In the genomic region with DNA sequence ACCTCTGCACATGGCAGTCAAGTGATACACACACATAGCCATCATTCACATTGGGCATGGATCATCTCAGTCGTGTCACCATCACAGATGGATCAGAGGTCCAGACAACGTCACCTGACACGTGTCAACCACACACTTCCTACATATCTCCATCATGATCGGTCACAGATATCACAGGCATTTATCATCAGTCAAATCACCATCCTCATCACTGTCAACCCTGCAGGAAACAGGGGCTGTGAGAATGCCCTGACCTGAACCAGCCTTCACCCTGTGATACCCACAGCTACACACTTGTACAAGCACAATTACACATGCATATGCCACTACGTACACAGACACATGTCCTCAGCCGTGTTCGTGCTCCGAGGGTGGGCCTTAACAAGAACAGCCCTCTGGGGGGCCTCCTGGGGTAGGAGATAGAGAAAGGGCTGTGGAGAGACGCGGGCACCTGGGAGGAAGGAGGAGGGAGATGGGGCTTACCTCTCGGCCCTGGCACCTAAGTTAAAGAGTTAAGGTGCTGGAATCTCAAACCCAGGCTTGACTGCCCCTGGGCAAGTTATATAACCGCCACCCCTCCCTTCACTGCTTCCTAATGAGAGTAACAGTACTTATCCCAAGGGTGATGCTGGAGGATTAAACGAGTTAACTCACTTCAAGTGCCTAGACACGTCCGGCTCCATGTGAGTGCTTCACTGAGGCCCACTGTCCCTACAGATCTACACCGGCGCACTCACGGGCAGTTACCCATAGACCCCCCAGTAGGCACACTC, we compare ENCODE assay signal across 8 cellular contexts. TPM values are rescaled to one million over a fixed set of nuclear protein-coding genes. Genes with fewer than 3 reads are reported as not detected.
A peak's percentile ranks its signal among the peaks of the same experiment; 100 is the strongest.
DNase-seq lines count a peak whose midpoint lies in the region; ATAC-seq, FAIRE-seq and TF ChIP-seq lines count a peak whose summit lies in the region.

No MANE protein-coding gene starts in this region.

- peak overlapping the region; percentile 78 for H3K27ac Mint-ChIP-seq in activated CD4-positive, alpha-beta memory T cell treated with anti-CD3 and anti-CD28 coated beads for 36 hours

- peak overlapping the region; percentile 51 for H3K4me3 ChIP-seq in AG09309 (ENCODE audit: control insufficient read depth, low read depth, low read length)
- H3K4me3 ChIP-seq in HFF-Myc (replicated peaks; ENCODE audit: low read depth, low read length), result peak overlapping the region; percentile 94
- H3K4me3 ChIP-seq in psoas muscle, result peak overlapping the region; percentile 88

- no peaks in the 10 kb centered on the region for H3K9me3 Mint-ChIP-seq in activated CD4-positive, alpha-beta memory T cell treated with anti-CD3 and anti-CD28 coated beads for 36 hours

- POLR2A ChIA-PET in activated CD4-positive, alpha-beta memory T cell treated with anti-CD3 and anti-CD28 coated beads for 36 hours (lab: Charles Lee), result interaction anchor here (0.8 kb wide), 1 partner anchor 102 kb away, joined by 3 read pairs; no protein-coding TSS in a partner anchor

- H3K27me3 ChIP-seq in psoas muscle (ENCODE audit: insufficient read depth in 3 of 3, low read length in 2 of 3), result no peaks in the 10 kb centered on the region

- DNase-seq in AG09309 (ENCODE audit: low read depth) (no peak), HFF-Myc (ENCODE audit: extremely low read depth, low read depth) (no peak), fibroblast of peridontal ligament (ENCODE audit: extremely low read depth) (peak; percentile 41), psoas muscle (no peak), frontal cortex (ENCODE audit: low spot score in 2 of 2) (no peak), SHP77 (lab: John Stamatoyannopoulos, UW) (no peak), GM19240 (ENCODE audit: insufficient read length, low spot score) (no peak)
- DNase-seq in activated CD4-positive, alpha-beta memory T cell treated with anti-CD3 and anti-CD28 coated beads for 36 hours, result peak; percentile 62

- H3K4me1 Mint-ChIP-seq in activated CD4-positive, alpha-beta memory T cell treated with anti-CD3 and anti-CD28 coated beads for 36 hours (ENCODE audit: low read depth), result peaks cover 18% of the 10 kb centered on the region

- FAIRE-seq in frontal cortex (lab: Jason Lieb, UNC), result no peak

- TF ChIP-seq CTCF in AG09309 (IDR thresholded peaks at IDR 0.05; ENCODE audit: control insufficient read depth, insufficient read depth, low read depth, low read length, missing control alignments) (no peak), HFF-Myc (IDR thresholded peaks at IDR 0.05; ENCODE audit: low read depth, low read length, missing control alignments) (no peak), psoas muscle (IDR thresholded peaks at IDR 0.05) (no peak)

- H3K9me3 ChIP-seq in psoas muscle, result no peaks in the 10 kb centered on the region

- peaks cover 51% of the 10 kb centered on the region for H3K4me1 ChIP-seq in psoas muscle

- CTCF ChIA-PET in activated CD4-positive, alpha-beta memory T cell treated with anti-CD3 and anti-CD28 coated beads for 36 hours (lab: Charles Lee), result interaction anchor here (0.7 to 1.3 kb wide), 4 partner anchors 26 to 420 kb away, joined by 3 to 4 read pairs (median 3); no protein-coding TSS in a partner anchor

- peak overlapping the region; percentile 91 for H3K27ac ChIP-seq in psoas muscle

- ATAC-seq in psoas muscle, result peak in 3 of 4 donors; percentile 0 to 20 (median 15)

- intact Hi-C loops in activated CD4-positive, alpha-beta memory T cell treated with anti-CD3 and anti-CD28 coated beads for 36 hours (cut with micrococcal nuclease), result no loop called here
- intact Hi-C loops in psoas muscle (cut with DNase I), result loop anchor here in 1 of 2 donors (2.0 kb wide), 1 partner anchor 19 kb away; no protein-coding TSS in a partner anchor

- peak overlapping the region; percentile 99 for H3K4me3 Mint-ChIP-seq in activated CD4-positive, alpha-beta memory T cell treated with anti-CD3 and anti-CD28 coated beads for 36 hours

- H3K27me3 Mint-ChIP-seq in activated CD4-positive, alpha-beta memory T cell treated with anti-CD3 and anti-CD28 coated beads for 36 hours, result no peaks in the 10 kb centered on the region

- WGBS in psoas muscle, 3 donors, result 7 to 15% (median 12%) methylated on average over 18 of the region's 18 CpGs

- peaks cover 3% of the 10 kb centered on the region for H3K36me3 Mint-ChIP-seq in activated CD4-positive, alpha-beta memory T cell treated with anti-CD3 and anti-CD28 coated beads for 36 hours

- peaks cover 0 to 12% of the 10 kb centered on the region in 2 donors for H3K36me3 ChIP-seq in psoas muscle (ENCODE audit: insufficient read depth in 1 of 2, low read depth in 1 of 2)

RNA-seq across cellular contexts. Expression of gene SLC12A4, which starts 1.1 kb away (rescaled TPM):
- total RNA-seq in activated CD4-positive, alpha-beta memory T cell treated with anti-CD3 and anti-CD28 coated beads for 36 hours, result 10 to 100 TPM; 27.1 to 29.9 TPM
- 10 to 100 TPM; 24.1 to 89.5 (median 34.9) TPM for total RNA-seq in psoas muscle
- polyA plus RNA-seq in psoas muscle, result 10 to 100 TPM; 18.3 to 34.8 (median 26.0) TPM
- 6.5 TPM for total RNA-seq in frontal cortex

RNA-seq across cellular contexts. Expression of gene DPEP3, which starts 12.9 kb away (rescaled TPM):
- not detected for total RNA-seq in activated CD4-positive, alpha-beta memory T cell treated with anti-CD3 and anti-CD28 coated beads for 36 hours
- under 1 TPM in 3 of 4 donors, not detected in 1; 0.10 to 0.22 (median 0.17) TPM for total RNA-seq in psoas muscle
- polyA plus RNA-seq in psoas muscle, result under 1 TPM in 2 of 3 donors, not detected in 1; 0.12 to 0.45 TPM
- not detected for total RNA-seq in frontal cortex

RNA-seq across cellular contexts. Expression of gene LCAT, which starts 23.4 kb away (rescaled TPM):
- total RNA-seq in activated CD4-positive, alpha-beta memory T cell treated with anti-CD3 and anti-CD28 coated beads for 36 hours, result 10 to 100 TPM; 10.1 to 10.7 TPM
- 10 to 100 TPM in 2 of 4 donors, 1 to 10 TPM in 2; 5.9 to 15.1 (median 10.2) TPM for total RNA-seq in psoas muscle
- 1 to 10 TPM; 4.1 to 8.6 (median 4.7) TPM for polyA plus RNA-seq in psoas muscle
- 0.82 TPM for total RNA-seq in frontal cortex

RNA-seq across cellular contexts. Expression of gene PSMB10, which starts 30.7 kb away (rescaled TPM):
- total RNA-seq in activated CD4-positive, alpha-beta memory T cell treated with anti-CD3 and anti-CD28 coated beads for 36 hours, result 100 to 1,000 TPM; 185 to 193 TPM
- total RNA-seq in psoas muscle (10 to 100 TPM; 27.6 to 34.7 (median 31.6) TPM), frontal cortex (13.0 TPM)
- 10 to 100 TPM; 55.0 to 98.6 (median 67.3) TPM for polyA plus RNA-seq in psoas muscle

RNA-seq across cellular contexts. Expression of gene DPEP2, which starts 31.9 kb away (rescaled TPM):
- 1 to 10 TPM; 3.9 to 5.3 TPM for total RNA-seq in activated CD4-positive, alpha-beta memory T cell treated with anti-CD3 and anti-CD28 coated beads for 36 hours
- total RNA-seq in psoas muscle, result 1 to 10 TPM in 1 of 4 donors, under 1 TPM in 2, not detected in 1; 0.25 to 1.1 (median 0.82) TPM
- polyA plus RNA-seq in psoas muscle, result under 1 TPM; 0.23 to 0.29 (median 0.27) TPM
- total RNA-seq in frontal cortex, result 0.82 TPM

Comparison
In these comparisons a context has a peak if more than half of its experiments do, and no peak if none do; other contexts are left out.
1. DNase-seq: peak in activated CD4-positive, alpha-beta memory T cell treated with anti-CD3 and anti-CD28 coated beads for 36 hours (single experiment) and fibroblast of peridontal ligament (single experiment); none in AG09309 (single experiment), HFF-Myc (single experiment), psoas muscle (0 of 2), frontal cortex (0 of 2), SHP77 (0 of 2) and GM19240 (single experiment).
2. Peak in every context shown above with its lines, with median percentiles within 50 percentile points of each other: H3K4me3 ChIP-seq.